ENCODE assay signal across 7 cellular contexts in genomic region chr17:29615492-29616299, GRCh38. TPM values are rescaled to one million over a fixed set of nuclear protein-coding genes. Genes with fewer than 3 reads are reported as not detected.
DNase-seq lines count a peak whose midpoint lies in the region; ATAC-seq and TF ChIP-seq lines count a peak whose summit lies in the region.

No MANE protein-coding gene starts in this region.

- WGBS in thyroid gland, 2 donors = 13 to 16% methylated on average over 22 to 47 of the region's 74 CpGs

- H3K4me2 ChIP-seq in parathyroid adenoma (ENCODE audit: low read length) = peak overlapping the region; percentile 11

- no peaks in the 10 kb centered on the region for H3K9me3 ChIP-seq in adipocyte (ENCODE audit: control insufficient read depth, low read length)
- no peaks in the 10 kb centered on the region for H3K9me3 ChIP-seq in parathyroid adenoma (ENCODE audit: control insufficient read depth, low read length)
- H3K9me3 ChIP-seq in thyroid gland = no peaks in the 10 kb centered on the region

- DNase-seq in T follicular helper cell (ENCODE audit: low read depth) (peak; percentile 79), adipocyte (ENCODE audit: low read depth) (peak; percentile 97), Right ventricle myocardium superior (peak; percentile 93), thyroid gland (peak; percentile 84 to 85)

- H3K4me3 ChIP-seq in adipocyte (ENCODE audit: low read length) (peak overlapping the region; percentile 53), parathyroid adenoma (ENCODE audit: low read depth, low read length) (peak overlapping the region; percentile 27), thyroid gland (replicated peaks in 1 of 3) (peak overlapping the region in 1 of 3 donors; percentile 21)

- peak in 1 of 2 donors; percentile 72 for TF ChIP-seq POLR2A in thyroid gland (IDR thresholded peaks at IDR 0.05)

- H3K27me3 ChIP-seq in adipocyte (replicated peaks; ENCODE audit: control insufficient read depth, insufficient read depth, low read length) (no peaks in the 10 kb centered on the region), parathyroid adenoma (ENCODE audit: control insufficient read depth, insufficient read depth, low read length) (no peaks in the 10 kb centered on the region), thyroid gland (no peaks in the 10 kb centered on the region)

- peak overlapping the region; percentile 19 for H3K9ac ChIP-seq in adipocyte (ENCODE audit: low read length)
- H3K9ac ChIP-seq in parathyroid adenoma = no peak overlapping the region

- ATAC-seq in GM18868 (IDR thresholded peaks at IDR 0.05; ENCODE audit: unreplicated experiment) (peak; percentile 49), HG03571 (IDR thresholded peaks at IDR 0.05; ENCODE audit: unreplicated experiment) (peak; percentile 37), Right ventricle myocardium superior (ENCODE audit: poor library complexity) (peak; percentile 59)

- H3K4me1 ChIP-seq in adipocyte (ENCODE audit: control insufficient read depth, insufficient read depth, low read length) (peaks cover 23% of the 10 kb centered on the region), parathyroid adenoma (peaks cover 30% of the 10 kb centered on the region), thyroid gland (peaks cover 47 to 59% of the 10 kb centered on the region in 2 donors)

- TF ChIP-seq CTCF in parathyroid adenoma (IDR thresholded peaks at IDR 0.05) (no peak), thyroid gland (IDR thresholded peaks at IDR 0.05) (no peak)

- H2AFZ ChIP-seq in parathyroid adenoma = peak overlapping the region; percentile 41

- H3K36me3 ChIP-seq in adipocyte (ENCODE audit: control insufficient read depth, insufficient read depth, low read length, severe bottlenecking) (no peaks in the 10 kb centered on the region), parathyroid adenoma (ENCODE audit: control insufficient read depth, insufficient read depth, low read length) (no peaks in the 10 kb centered on the region), thyroid gland (no peaks in the 10 kb centered on the region)

- H3K27ac ChIP-seq in parathyroid adenoma (no peak overlapping the region), thyroid gland (peak overlapping the region in 1 of 3 donors; percentile 7)

- intact Hi-C loops in Right ventricle myocardium superior (cut with DNase I) (no loop called here), thyroid gland (cut with DNase I) (loop anchor here (5.0 kb wide), 1 partner anchor 33 kb away; no protein-coding TSS in a partner anchor)

- H3K79me2 ChIP-seq in parathyroid adenoma = no peaks in the 10 kb centered on the region

RNA-seq across cellular contexts. Expression of gene CORO6, which starts 7.0 kb away (rescaled TPM):
- total RNA-seq in Right ventricle myocardium superior = 83.6 TPM
- 100 to 1,000 TPM in 2 of 4 donors, 10 to 100 TPM in 2; 65.3 to 161 (median 99.2) TPM for total RNA-seq in thyroid gland

RNA-seq across cellular contexts. Expression of gene ANKRD13B, which starts 22.8 kb away (rescaled TPM):
- 9.3 TPM for total RNA-seq in Right ventricle myocardium superior
- total RNA-seq in thyroid gland = 1 to 10 TPM; 1.6 to 5.8 (median 3.1) TPM

RNA-seq across cellular contexts. Expression of gene GIT1, which starts 26.2 kb away (rescaled TPM):
- total RNA-seq in Right ventricle myocardium superior (28.5 TPM), thyroid gland (10 to 100 TPM; 35.7 to 71.7 (median 42.4) TPM)

RNA-seq across cellular contexts. Expression of gene TP53I13, which starts 47.2 kb away (rescaled TPM):
- total RNA-seq in Right ventricle myocardium superior = 39.2 TPM
- total RNA-seq in thyroid gland = 10 to 100 TPM; 54.7 to 79.0 (median 57.4) TPM

RNA-seq across cellular contexts. Expression of gene ABHD15, which starts 48.9 kb away (rescaled TPM):
- 7.0 TPM for total RNA-seq in Right ventricle myocardium superior
- 10 to 100 TPM; 11.6 to 19.8 (median 13.0) TPM for total RNA-seq in thyroid gland
